11 cellular contexts compared by ENCODE assay signal in genomic region chr17:6995500-6996255, GRCh38. TPM values are rescaled to one million over a fixed set of nuclear protein-coding genes. Genes with fewer than 3 reads are reported as not detected.
DNase-seq lines count a peak whose midpoint lies in the region; ATAC-seq and TF ChIP-seq lines count a peak whose summit lies in the region.
"Had no signal": no experiment of that assay in that cellular context is flagged by ENCODE, and none has a peak within 500 bp of the region (broad histone marks: within the 10 kb centered on the region; RNA-seq: fewer than 3 reads in every experiment).

TSS of gene ALOX12 (plus strand) at chr17:6996049. CDS start at chr17:6996118, 69 bp downstream.

- H3K27ac ChIP-seq in iPS DF 6.9 (ENCODE audit: low read length) = no peak within 1 kb of the TSS
- H3K27ac ChIP-seq in osteoblast (ENCODE audit: low read depth, low read length) = no peak within 1 kb of the TSS

- CTCF ChIA-PET in AG04449 (lab: Yijun Ruan, JAX) = interaction anchor here (1.0 to 3.4 kb wide), 7 partner anchors 9 to 152 kb away, joined by 3 to 18 read pairs (median 3); no protein-coding TSS in a partner anchor

- POLR2A ChIA-PET in AG04449 (lab: Yijun Ruan, JAX) = no interaction called here

- no peaks in the 10 kb centered on the region for H3K79me2 ChIP-seq in osteoblast (ENCODE audit: insufficient read depth, low read length)

- H3K4me1 ChIP-seq in iPS DF 6.9 (ENCODE audit: control insufficient read depth, insufficient read depth, low read length) (peaks cover 2% of the 10 kb centered on the region; the same call in 1 of the 2 replicates), osteoblast (ENCODE audit: insufficient read depth, low read length) (no peaks in the 10 kb centered on the region)

- H3K4me2 ChIP-seq in osteoblast (ENCODE audit: insufficient read depth, low read length) = peak within 1 kb of the TSS; percentile 28

- no peaks in the 10 kb centered on the region for H3K36me3 ChIP-seq in iPS DF 6.9 (ENCODE audit: control insufficient read depth, insufficient read depth, low read length)
- peaks cover 18% of the 10 kb centered on the region for H3K36me3 ChIP-seq in osteoblast (ENCODE audit: insufficient read depth, low read length)
- H3K36me3 ChIP-seq: MG63 had no signal

- H3K9me3 ChIP-seq in iPS DF 6.9 (ENCODE audit: control insufficient read depth, insufficient read depth, low read length) = no peaks in the 10 kb centered on the region
- no peaks in the 10 kb centered on the region for H3K9me3 ChIP-seq in osteoblast (ENCODE audit: low read depth, low read length)
- H3K9me3 ChIP-seq: MG63 had no signal

- peaks cover 3% of the 10 kb centered on the region for H4K20me1 ChIP-seq in osteoblast (ENCODE audit: insufficient read depth, low read length)

- H3K4me3 ChIP-seq in AG04449 (ENCODE audit: low read depth, low read length) (0 out of 2 replicates have a peak within 1 kb of the TSS, but pooled peaks have one; percentile 23), iPS DF 6.9 (ENCODE audit: low read length) (peak within 1 kb of the TSS; percentile 55), osteoblast (ENCODE audit: insufficient read depth, low read length) (peak within 1 kb of the TSS; percentile 30)
- H3K4me3 ChIP-seq: MG63 had no signal

- WGBS in iPS DF 6.9 (ENCODE audit: insufficient coverage, insufficient read length) = no CpG with 5 or more reads among the region's 64 CpGs

- TF ChIP-seq CTCF in AG04449 (IDR thresholded peaks at IDR 0.05; ENCODE audit: insufficient read depth, low read length, missing control alignments) (no peak), osteoblast (IDR thresholded peaks at IDR 0.05; ENCODE audit: extremely low read depth, low read depth, low read length) (no peak)

- H2AFZ ChIP-seq in osteoblast (ENCODE audit: low read length) = no peak within 1 kb of the TSS

- H3K27me3 ChIP-seq in iPS DF 6.9 (ENCODE audit: control insufficient read depth, insufficient read depth, low read length) (peaks cover 9% of the 10 kb centered on the region; the same call in 1 of the 2 replicates), osteoblast (ENCODE audit: insufficient read depth, low read length) (no peaks in the 10 kb centered on the region)
- H3K27me3 ChIP-seq: MG63 had no signal

- no peak for ATAC-seq in GM18511 (IDR thresholded peaks at IDR 0.05; ENCODE audit: unreplicated experiment)

- DNase-seq in AG04449 (ENCODE audit: low read depth, low spot score) (no peak), astrocyte of the hippocampus (ENCODE audit: low read depth, low spot score) (peak; percentile 37), iPS DF 6.9 (ENCODE audit: low read depth, low spot score) (no peak), osteoblast (ENCODE audit: insufficient read length, low spot score, missing footprints) (no peak), SIG-M5 treated with dmso at 0.1 percent for 504 hours (lab: John Stamatoyannopoulos, UW; ENCODE audit: unreplicated experiment) (no peak), NCI-H524 (lab: John Stamatoyannopoulos, UW) (no peak)
- DNase-seq in stimulated activated CD4-positive, alpha-beta T cell treated with anti-CD3 and anti-CD28 coated beads, Interleukin-12 subunit alpha, Interleukin-12 subunit beta, amount 100 ng/mL, for 4 hours = no peak
- DNase-seq: activated gamma-delta T cell, MG63 had no signal

RNA-seq across cellular contexts. Expression of gene ALOX12, which starts in this region (rescaled TPM):
- not detected in 2 replicates for total RNA-seq in osteoblast
- total RNA-seq: A673 had no signal
